Comparison of ENCODE assay signal across 8 cellular contexts in genomic region chr20:53763707-53764415, GRCh38.
DNase-seq lines count a peak whose midpoint lies in the region; ATAC-seq, FAIRE-seq and TF ChIP-seq lines count a peak whose summit lies in the region.
"Had no signal": no experiment of that assay in that cellular context is flagged by ENCODE, and none has a peak within 500 bp of the region (broad histone marks: within the 10 kb centered on the region; RNA-seq: fewer than 3 reads in every experiment).

No MANE protein-coding gene starts in this region.

- H2BK120ac ChIP-seq in IMR-90 (ENCODE audit: low read depth, low read length), result peak overlapping the region; percentile 66

- TF ChIP-seq RAD21 in IMR-90 (IDR thresholded peaks at IDR 0.05; ENCODE audit: low read length), result no peak

- H3K79me1 ChIP-seq in IMR-90 (ENCODE audit: low read depth in 1 of 2, low read length in 2 of 2), result peaks cover 0 to 5% of the 10 kb centered on the region in 2 experiments; a peak in 2 of 4 replicates

- H3K27ac ChIP-seq in IMR-90 (ENCODE audit: insufficient read depth, low read length) (peak overlapping the region; percentile 39; the same call in 1 of the 2 replicates), SK-N-MC (peak overlapping the region; percentile 33; the same call in 1 of the 2 replicates), small intestine (ENCODE audit: low read depth in 1 of 2, low read length in 1 of 2) (peak overlapping the region in 1 of 2 donors; percentile 76), RWPE1 (no peak overlapping the region)

- no TSS peak for BruUV-seq in IMR-90 (replicated peaks; lab: Mats Ljungman, UMichigan)

- in situ Hi-C loops in IMR-90 (cut with MboI; ENCODE audit: low sequenced_read_pairs), result no loop called here

- H3K9ac ChIP-seq in IMR-90 (ENCODE audit: low read depth, low read length) (peak overlapping the region; percentile 3; the same call in 1 of the 2 replicates), SK-N-MC (ENCODE audit: insufficient read length) (peak overlapping the region; percentile 37), iPS-15b (ENCODE audit: low read depth, low read length) (peak overlapping the region; percentile 26)

- 0% methylated on average over 1 of the region's 12 CpGs; no CpG with 5 or more reads in 1 of the 2 experiments for WGBS in IMR-90 (ENCODE audit: extremely low coverage in 2 of 2, insufficient read length in 1 of 2), 2 experiments
- WGBS in small intestine, 3 donors, result 13 to 31% (median 28%) methylated on average over 12 of the region's 12 CpGs

- H3K27me3 ChIP-seq in IMR-90 (ENCODE audit: control insufficient read depth, insufficient read depth, low read length) (no peaks in the 10 kb centered on the region), iPS-15b (ENCODE audit: control insufficient read depth, insufficient read depth, low read length) (no peaks in the 10 kb centered on the region), small intestine (ENCODE audit: control insufficient read depth in 2 of 2, insufficient read depth in 2 of 2, low read length in 2 of 2) (no peaks in the 10 kb centered on the region)

- H3K4me3 ChIP-seq in IMR-90 (ENCODE audit: insufficient read depth, low read depth, low read length) (no peak overlapping the region), SK-N-MC (peak overlapping the region; percentile 15), iPS-15b (ENCODE audit: low read depth, low read length) (no peak overlapping the region), small intestine (ENCODE audit: low read depth in 1 of 2, low read length in 2 of 2) (no peak overlapping the region)

- ATAC-seq in IMR-90 (ENCODE audit: low read depth), result peak; percentile 56
- ATAC-seq in GM19035 (IDR thresholded peaks at IDR 0.05; ENCODE audit: unreplicated experiment), result no peak

- H4K20me1 ChIP-seq in IMR-90 (ENCODE audit: insufficient read depth, low read length), result no peaks in the 10 kb centered on the region

- H3K9me1 ChIP-seq in IMR-90 (ENCODE audit: insufficient read depth, low read length), result peaks cover 6% of the 10 kb centered on the region

- CTCF ChIA-PET in IMR-90 (lab: Yijun Ruan, JAX), result interaction anchor here (0.9 to 1.5 kb wide), 4 partner anchors 10 to 176 kb away, joined by 3 to 4 read pairs (median 3); no protein-coding TSS in a partner anchor
- CTCF ChIA-PET in RWPE1 (lab: Yijun Ruan, JAX), result interaction anchor here (0.8 to 0.9 kb wide), 2 partner anchors 11 to 64 kb away, joined by 3 to 7 read pairs; no protein-coding TSS in a partner anchor

- no peak for FAIRE-seq in small intestine (lab: Jason Lieb, UNC)

- no peaks in the 10 kb centered on the region for H3K9me3 ChIP-seq in IMR-90 (ENCODE audit: control insufficient read depth, insufficient read depth, low read length)
- no peaks in the 10 kb centered on the region for H3K9me3 ChIP-seq in SK-N-MC (ENCODE audit: low read depth, low read length)
- no peaks in the 10 kb centered on the region for H3K9me3 ChIP-seq in iPS-15b (ENCODE audit: control insufficient read depth, insufficient read depth, low read length)
- no peaks in the 10 kb centered on the region for H3K9me3 ChIP-seq in small intestine (ENCODE audit: control insufficient read depth, low read depth)

- H3K36me3 ChIP-seq in IMR-90 (ENCODE audit: control insufficient read depth, insufficient read depth, low read length), result no peaks in the 10 kb centered on the region
- H3K36me3 ChIP-seq in SK-N-MC (ENCODE audit: insufficient read depth, low read length), result no peaks in the 10 kb centered on the region
- H3K36me3 ChIP-seq in iPS-15b (ENCODE audit: control insufficient read depth, insufficient read depth, low read length), result no peaks in the 10 kb centered on the region
- H3K36me3 ChIP-seq in small intestine (ENCODE audit: control insufficient read depth in 2 of 2, insufficient read depth in 2 of 2, low read length in 2 of 2), result no peaks in the 10 kb centered on the region

- TF ChIP-seq CTCF in IMR-90 (conservative IDR thresholded peaks at IDR 0.05; ENCODE audit: low read depth, low read length) (no peak), RWPE1 (conservative IDR thresholded peaks at IDR 0.05; ENCODE audit: low read depth) (no peak)

- peak overlapping the region; percentile 78; the same call in 1 of the 2 replicates for H3K18ac ChIP-seq in IMR-90 (ENCODE audit: low read depth, low read length)

- no peak overlapping the region for H2AK9ac ChIP-seq in IMR-90 (replicated peaks; ENCODE audit: low read depth, low read length, poor library complexity)

- H4K91ac ChIP-seq in IMR-90 (ENCODE audit: insufficient read depth, low read depth, low read length), result peak overlapping the region; percentile 80

- peak overlapping the region; percentile 64 for H3K4ac ChIP-seq in IMR-90 (ENCODE audit: low read depth, low read length)

- no peak for TF ChIP-seq POLR2A in IMR-90 (IDR thresholded peaks at IDR 0.05; ENCODE audit: low read depth, low read length)

- peak overlapping the region; percentile 58 for H2BK20ac ChIP-seq in IMR-90 (ENCODE audit: low read depth, low read length)

- H4K5ac ChIP-seq in IMR-90 (ENCODE audit: low read depth, low read length), result peak overlapping the region; percentile 53

- DNase-seq in IMR-90, result peak; percentile 58
- no peak for DNase-seq in SK-N-MC (ENCODE audit: low read depth, low spot score)
- DNase-seq in small intestine, result peak; percentile 90
- DNase-seq in RWPE1 (ENCODE audit: low spot score), result no peak
- DNase-seq in superior temporal gyrus (ENCODE audit: extremely low spot score), result no peak
- DNase-seq: activated CD4-positive, CD25-positive, alpha-beta regulatory T cell had no signal

- H3K14ac ChIP-seq in IMR-90 (replicated peaks; ENCODE audit: low read depth, low read length), result peak overlapping the region; percentile 14

- H2AFZ ChIP-seq in IMR-90 (replicated peaks; ENCODE audit: low read length, poor library complexity), result peak overlapping the region; percentile 16

- peak overlapping the region; percentile 51; the same call in 1 of the 2 replicates for H3K56ac ChIP-seq in IMR-90 (ENCODE audit: extremely low read depth, insufficient read depth, low read length)

- peak overlapping the region; percentile 22 for H2BK5ac ChIP-seq in IMR-90 (ENCODE audit: low read depth, low read length, poor library complexity, severe bottlenecking)

- H2BK15ac ChIP-seq in IMR-90 (ENCODE audit: low read depth, low read length), result peak overlapping the region; percentile 84; the same call in 2 of the 3 replicates

- H3K4me2 ChIP-seq in IMR-90 (ENCODE audit: low read depth, low read length), result peak overlapping the region; percentile 56

- intact Hi-C loops in IMR-90 (cut with micrococcal nuclease), result loop anchor here (1.0 kb wide), 1 partner anchor 24 kb away; no protein-coding TSS in a partner anchor

- peak overlapping the region; percentile 39 for H3K23ac ChIP-seq in IMR-90 (ENCODE audit: low read depth, low read length)

- peaks cover 18% of the 10 kb centered on the region for H3K4me1 ChIP-seq in IMR-90 (ENCODE audit: control insufficient read depth, insufficient read depth, low read length)
- H3K4me1 ChIP-seq in iPS-15b (ENCODE audit: control insufficient read depth, insufficient read depth, low read length), result peaks cover 23% of the 10 kb centered on the region
- H3K4me1 ChIP-seq in small intestine (ENCODE audit: control insufficient read depth in 2 of 2, insufficient read depth in 1 of 2, low read depth in 1 of 2, low read length in 1 of 2), result peaks cover 0 to 4% of the 10 kb centered on the region in 2 donors

- dilution Hi-C loops in IMR-90 (cut with HindIII; ENCODE audit: low sequenced_read_pairs, unreplicated experiment), result no loop called here

- POLR2A ChIA-PET in IMR-90 (lab: Charles Lee; ENCODE audit: unreplicated experiment), result no interaction called here
- POLR2A ChIA-PET in RWPE1 (lab: Yijun Ruan, JAX; ENCODE audit: low non-redundant PET), result no interaction called here

- peak overlapping the region; percentile 33 to 53 for H4K8ac ChIP-seq in IMR-90 (ENCODE audit: low read depth in 2 of 2, low read length in 2 of 2)

- H2AK5ac ChIP-seq in IMR-90 (ENCODE audit: low read depth, low read length), result no peak overlapping the region

TF ChIP-seq in IMR-90, 13 proteins besides CTCF, POLR2A, EP300 and RAD21:
- TF ChIP-seq NFE2L2 (IDR thresholded peaks at IDR 0.05; ENCODE audit: low read depth, low read length) (no peak), MAZ (IDR thresholded peaks at IDR 0.05; ENCODE audit: borderline replicate concordance, low read depth, low read length) (no peak), FOS (IDR thresholded peaks at IDR 0.05; ENCODE audit: low read depth, low read length) (no peak), RCOR1 (IDR thresholded peaks at IDR 0.05; ENCODE audit: insufficient replicate concordance, low read length) (no peak), RFX5 (IDR thresholded peaks at IDR 0.05; ENCODE audit: low read depth, low read length) (no peak)
- TF ChIP-seq, protein P1, sequence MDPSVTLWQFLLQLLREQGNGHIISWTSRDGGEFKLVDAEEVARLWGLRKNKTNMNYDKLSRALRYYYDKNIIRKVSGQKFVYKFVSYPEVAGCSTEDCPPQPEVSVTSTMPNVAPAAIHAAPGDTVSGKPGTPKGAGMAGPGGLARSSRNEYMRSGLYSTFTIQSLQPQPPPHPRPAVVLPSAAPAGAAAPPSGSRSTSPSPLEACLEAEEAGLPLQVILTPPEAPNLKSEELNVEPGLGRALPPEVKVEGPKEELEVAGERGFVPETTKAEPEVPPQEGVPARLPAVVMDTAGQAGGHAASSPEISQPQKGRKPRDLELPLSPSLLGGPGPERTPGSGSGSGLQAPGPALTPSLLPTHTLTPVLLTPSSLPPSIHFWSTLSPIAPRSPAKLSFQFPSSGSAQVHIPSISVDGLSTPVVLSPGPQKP (IDR thresholded peaks at IDR 0.05; ENCODE audit: borderline replicate concordance, low read depth, low read length), result no peak

Comparison
In these comparisons a context has a peak if more than half of its experiments do, and no peak if none do; other contexts are left out.
1. DNase-seq: peak in IMR-90 (single experiment) and small intestine (single experiment); none in SK-N-MC (single experiment), RWPE1 (single experiment) and superior temporal gyrus (single experiment).
2. Peak in every context shown above with its lines, with median percentiles within 50 percentile points of each other: H3K9ac ChIP-seq.